In genomic region chr1:148372731-148373130, GRCh38 we compare ENCODE assay signal across 11 cellular contexts.
DNase-seq lines count a peak whose midpoint lies in the region; ATAC-seq and TF ChIP-seq lines count a peak whose summit lies in the region.
"Had no signal": no experiment of that assay in that cellular context is flagged by ENCODE, and none has a peak within 500 bp of the region (broad histone marks: within the 10 kb centered on the region; RNA-seq: fewer than 3 reads in every experiment).

No MANE protein-coding gene starts in this region.

- intact Hi-C loops in left colon (cut with DNase I, micrococcal nuclease), result no loop called here

- peaks cover 25% of the 10 kb centered on the region for H3K4me1 ChIP-seq in OCI-LY3 (ENCODE audit: low read length)
- H3K4me1 ChIP-seq: parathyroid adenoma had no signal

- peak overlapping the region; percentile 14; the same call in 1 of the 2 replicates for H2AFZ ChIP-seq in OCI-LY3 (ENCODE audit: low read depth, low read length)
- H2AFZ ChIP-seq: parathyroid adenoma had no signal

- H4K20me1 ChIP-seq in OCI-LY3 (ENCODE audit: insufficient read depth, low read length), result no peaks in the 10 kb centered on the region
- H4K20me1 ChIP-seq: BLaER1 treated with 17β-estradiol and CSF1 and Interleukin-3, amounts not matched to agents 10 nM and 100 nM had no signal

- H3K4me2 ChIP-seq in OCI-LY3 (ENCODE audit: low read length), result no peak overlapping the region

- peak; percentile 78 for ATAC-seq in left colon
- no peak for ATAC-seq in GM18870 (IDR thresholded peaks at IDR 0.05; ENCODE audit: unreplicated experiment)

- no peaks in the 10 kb centered on the region for H3K36me3 ChIP-seq in OCI-LY3 (replicated peaks; ENCODE audit: low read depth, low read length)
- H3K36me3 ChIP-seq: BLaER1 treated with 17β-estradiol and CSF1 and Interleukin-3, amounts not matched to agents 10 nM and 100 nM had no signal

- peak; percentile 24 for DNase-seq in AG08395 (ENCODE audit: low spot score)
- DNase-seq in activated effector memory CD4-positive, alpha-beta T cell treated with anti-CD3 and anti-CD28 coated beads, Interleukin-2, amount 50 U/mL, for 16 hours, result peak; percentile 75
- no peak for DNase-seq in left colon
- DNase-seq in NCI-H526 treated with DMSO at 0.1 percent for 48 hours (lab: John Stamatoyannopoulos, UW), result no peak
- DNase-seq in ureter (ENCODE audit: low spot score), result no peak
- no peak for DNase-seq in SIG-M5 treated with dmso at 0.1 percent for 504 hours (lab: John Stamatoyannopoulos, UW; ENCODE audit: unreplicated experiment)
- DNase-seq: NK-92 treated with Interleukin-12 subunit alpha and Interleukin-12 subunit beta, amount 100 ng/mL, for 24 hours had no signal

- H3K9ac ChIP-seq in OCI-LY3 (ENCODE audit: low read length), result no peak overlapping the region
- H3K9ac ChIP-seq: BLaER1 treated with 17β-estradiol and CSF1 and Interleukin-3, amounts not matched to agents 10 nM and 100 nM; parathyroid adenoma had no signal

- no peak overlapping the region for H3K27ac ChIP-seq in OCI-LY3 (ENCODE audit: low read length)
- H3K27ac ChIP-seq: BLaER1 treated with 17β-estradiol and CSF1 and Interleukin-3, amounts not matched to agents 10 nM and 100 nM; parathyroid adenoma had no signal

- H3K79me2 ChIP-seq in OCI-LY3 (ENCODE audit: low read length), result no peaks in the 10 kb centered on the region
- H3K79me2 ChIP-seq: parathyroid adenoma had no signal

- H3K27me3 ChIP-seq in OCI-LY3 (ENCODE audit: low read depth, low read length), result no peaks in the 10 kb centered on the region
- H3K27me3 ChIP-seq: BLaER1 treated with 17β-estradiol and CSF1 and Interleukin-3, amounts not matched to agents 10 nM and 100 nM had no signal

- no peak overlapping the region for H3K4me3 ChIP-seq in OCI-LY3 (ENCODE audit: low read length)
- H3K4me3 ChIP-seq: BLaER1 treated with 17β-estradiol and CSF1 and Interleukin-3, amounts not matched to agents 10 nM and 100 nM had no signal

- H3K9me3 ChIP-seq in OCI-LY3 (ENCODE audit: insufficient read depth, low read length), result no peaks in the 10 kb centered on the region
- H3K9me3 ChIP-seq: BLaER1 treated with 17β-estradiol and CSF1 and Interleukin-3, amounts not matched to agents 10 nM and 100 nM had no signal

- TF ChIP-seq CTCF in OCI-LY3 (IDR thresholded peaks at IDR 0.05; ENCODE audit: low read depth, low read length), result no peak

Comparison
In these comparisons a context has a peak if more than half of its experiments do, and no peak if none do; other contexts are left out.
1. DNase-seq: peak in AG08395 (single experiment) and activated effector memory CD4-positive, alpha-beta T cell treated with anti-CD3 and anti-CD28 coated beads, Interleukin-2, amount 50 U/mL, for 16 hours (single experiment); none in left colon (0 of 2), NCI-H526 treated with DMSO at 0.1 percent for 48 hours (single experiment), ureter (single experiment) and SIG-M5 treated with dmso at 0.1 percent for 504 hours (single experiment).